8 cellular contexts compared by ENCODE assay signal in the genomic region with DNA sequence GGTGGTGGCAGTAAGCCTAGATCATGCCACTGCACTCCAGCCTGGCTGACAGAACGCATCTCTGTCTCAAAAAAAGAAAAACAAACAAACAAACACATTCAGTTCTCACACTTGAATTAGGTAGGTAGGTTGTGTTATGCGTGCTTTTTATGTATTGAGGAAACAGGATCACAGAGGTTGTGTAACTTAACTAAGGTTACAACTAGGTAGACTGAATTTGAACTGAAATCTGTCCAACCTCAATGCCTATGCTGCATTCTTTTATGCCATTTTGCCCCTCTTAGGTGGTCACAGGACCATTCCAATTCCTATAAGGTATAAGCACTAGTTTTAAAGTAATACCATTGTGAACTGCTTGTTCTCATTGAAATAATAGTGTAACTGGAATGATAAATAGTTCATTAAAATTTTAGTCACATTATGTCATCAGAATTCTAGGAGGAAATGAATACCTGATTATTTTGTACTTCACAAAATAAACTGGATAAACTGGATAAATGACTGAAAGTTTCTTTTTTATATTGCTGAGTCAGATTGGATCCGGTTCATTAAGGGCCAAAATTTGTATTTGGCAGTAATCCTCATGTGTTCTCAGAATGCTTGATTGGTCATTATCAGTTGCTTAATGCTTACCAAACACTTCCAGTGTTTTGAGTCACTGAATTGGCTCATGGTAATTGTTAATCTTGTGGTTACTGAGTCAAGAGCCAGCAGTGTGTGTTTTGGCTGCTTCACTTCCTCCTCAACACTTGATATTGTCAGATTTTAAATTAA. TPM values are rescaled to one million over a fixed set of nuclear protein-coding genes. Genes with fewer than 3 reads are reported as not detected.
DNase-seq lines count a peak whose midpoint lies in the region; ATAC-seq and TF ChIP-seq lines count a peak whose summit lies in the region.

No MANE protein-coding gene starts in this region.

- peak overlapping the region; percentile 13 for H3K27ac ChIP-seq in brain microvascular endothelial cell
- H3K27ac ChIP-seq in thoracic aorta, result peak overlapping the region; percentile 14 to 56

- H3K4me1 ChIP-seq in thoracic aorta (ENCODE audit: control insufficient read depth in 1 of 2, low read depth in 2 of 2), result peaks cover 33 to 44% of the 10 kb centered on the region in 2 donors

- DNase-seq in DMS 273 (lab: John Stamatoyannopoulos, UW; ENCODE audit: unreplicated experiment) (peak; percentile 42), DMS 273 treated with DMSO at 0.1 percent for 48 hours (lab: John Stamatoyannopoulos, UW) (no peak), NCI-H774 (lab: John Stamatoyannopoulos, UW) (peak; percentile 78), brain microvascular endothelial cell (peak; percentile 77), kidney tubule cell (ENCODE audit: low spot score) (peak; percentile 98), thoracic aorta (ENCODE audit: low spot score) (no peak)
- no peak for DNase-seq in activated CD4-positive, alpha-beta T cell treated with anti-CD3 and anti-CD28 coated beads for 1 hour

- H3K9me3 ChIP-seq in thoracic aorta, result no peaks in the 10 kb centered on the region

- ATAC-seq in HG02678 (IDR thresholded peaks at IDR 0.05; ENCODE audit: unreplicated experiment) (peak; percentile 84), thoracic aorta (ENCODE audit: insufficient number of reproducible peaks, low FRiP score, low read depth) (peak; percentile 93)

- no peaks in the 10 kb centered on the region for H3K27me3 ChIP-seq in brain microvascular endothelial cell (replicated peaks)
- H3K27me3 ChIP-seq in thoracic aorta (replicated peaks; ENCODE audit: insufficient read depth), result no peaks in the 10 kb centered on the region

- H3K4me3 ChIP-seq in brain microvascular endothelial cell (ENCODE audit: low read depth, low read length), result no peak overlapping the region
- peak overlapping the region; percentile 18 for H3K4me3 ChIP-seq in thoracic aorta

- TF ChIP-seq CTCF in brain microvascular endothelial cell (IDR thresholded peaks at IDR 0.05; ENCODE audit: low read depth, low read length, missing control alignments), result no peak
- TF ChIP-seq CTCF in thoracic aorta (IDR thresholded peaks at IDR 0.05), result no peak

- in situ Hi-C loops in brain microvascular endothelial cell (cut with HindIII; ENCODE audit: low pct_ligation_motif_present, low sequenced_read_pairs), result no loop called here

- peaks cover 6% of the 10 kb centered on the region for H3K36me3 ChIP-seq in brain microvascular endothelial cell (replicated peaks)
- H3K36me3 ChIP-seq in thoracic aorta, result no peaks in the 10 kb centered on the region

RNA-seq across cellular contexts. Expression of gene UBAP1, which starts 7.1 kb away (rescaled TPM):
- total RNA-seq in thoracic aorta, result 10 to 100 TPM; 35.7 to 52.3 TPM

RNA-seq across cellular contexts. Expression of gene DCAF12, which starts 59.5 kb away (rescaled TPM):
- 10 to 100 TPM; 14.9 to 31.4 TPM for total RNA-seq in thoracic aorta

Comparison
In these comparisons a context has a peak if more than half of its experiments do, and no peak if none do; other contexts are left out.
1. DNase-seq: peak in DMS 273 (single experiment), NCI-H774 (single experiment), brain microvascular endothelial cell (single experiment) and kidney tubule cell (single experiment); none in DMS 273 treated with DMSO at 0.1 percent for 48 hours (single experiment), thoracic aorta (single experiment) and activated CD4-positive, alpha-beta T cell treated with anti-CD3 and anti-CD28 coated beads for 1 hour (single experiment).